In the genomic region with DNA sequence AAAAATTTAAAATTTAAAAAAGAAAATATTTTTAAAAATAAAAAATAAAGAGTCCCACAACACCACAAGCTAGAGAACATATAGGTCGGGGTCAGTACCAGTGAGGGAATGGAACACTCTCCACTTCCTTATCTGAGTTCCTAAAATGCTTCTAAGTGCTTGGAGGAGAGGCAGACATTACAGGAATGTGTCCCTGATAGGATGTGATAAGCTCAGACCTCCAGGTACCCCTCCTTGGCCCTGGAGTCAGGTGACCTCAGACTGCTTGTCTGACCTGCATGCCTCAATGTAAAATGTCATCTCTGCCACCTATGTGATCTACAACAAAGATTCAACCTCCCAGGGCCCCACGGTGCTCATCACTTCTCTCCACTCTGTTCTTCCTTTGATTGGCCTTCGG, we compare ENCODE assay signal across 23 cellular contexts. TPM values are rescaled to one million over a fixed set of nuclear protein-coding genes. Genes with fewer than 3 reads are reported as not detected.
DNase-seq lines count a peak whose midpoint lies in the region; ATAC-seq and TF ChIP-seq lines count a peak whose summit lies in the region.
"Had no signal": no experiment of that assay in that cellular context is flagged by ENCODE, and none has a peak within 500 bp of the region (broad histone marks: within the 10 kb centered on the region; RNA-seq: fewer than 3 reads in every experiment).

No MANE protein-coding gene starts in this region.

- peak overlapping the region; percentile 99 for H3K4me2 ChIP-seq in neural progenitor cell

- H3K4me3 Mint-ChIP-seq in activated T-cell treated with anti-CD3 and anti-CD28 coated beads, Interleukin-2, amount 50 U/mL, for 72 hours: peak overlapping the region; percentile 3 to 7
- H3K4me3 Mint-ChIP-seq in WTC11 (peak overlapping the region; percentile 99), neural progenitor cell (no peak overlapping the region)
- H3K4me3 Mint-ChIP-seq: natural killer cell treated with Interleukin-12 subunit alpha and Interleukin-12 subunit beta and Interleukin-15 and Interleukin-18, amount 100 ng/mL, for 72 hours had no signal

- ATAC-seq in activated T-cell treated with anti-CD3 and anti-CD28 coated beads, Interleukin-2, amount 50 U/mL, for 72 hours (replicated peaks in 1 of 2): no peak
- ATAC-seq in WTC11: no peak
- ATAC-seq: HCT116; natural killer cell treated with Interleukin-12 subunit alpha and Interleukin-12 subunit beta and Interleukin-15 and Interleukin-18, amount 100 ng/mL, for 72 hours; stimulated activated naive CD8-positive, alpha-beta T cell treated with anti-CD3 and anti-CD28 coated beads, Interleukin-15, Interleukin-2, amounts not matched to agents 100 U/mL and 50 U/mL, for 24 hours had no signal

- H2AFZ ChIP-seq in neural progenitor cell (replicated peaks): no peak overlapping the region

- H3K4me3 ChIP-seq in iPS-18a (ENCODE audit: low read length) (peak overlapping the region; percentile 84), neural progenitor cell (peak overlapping the region; percentile 66), foreskin fibroblast (ENCODE audit: low read depth in 1 of 2, low read length in 2 of 2) (no peak overlapping the region)
- H3K4me3 ChIP-seq: prostate gland, upper lobe of left lung had no signal

- H3K27ac Mint-ChIP-seq in activated T-cell treated with anti-CD3 and anti-CD28 coated beads, Interleukin-2, amount 50 U/mL, for 72 hours: no peak overlapping the region
- H3K27ac Mint-ChIP-seq in WTC11 (peak overlapping the region; percentile 93), neural progenitor cell (no peak overlapping the region)
- H3K27ac Mint-ChIP-seq: natural killer cell treated with Interleukin-12 subunit alpha and Interleukin-12 subunit beta and Interleukin-15 and Interleukin-18, amount 100 ng/mL, for 72 hours had no signal

- DNase-seq in activated T-cell treated with anti-CD3 and anti-CD28 coated beads, Interleukin-2, amount 50 U/mL, for 72 hours: no peak
- no peak for DNase-seq in activated T-cell treated with anti-CD3 and anti-CD28 coated beads, Interleukin-2, amount 50 U/mL, for 1 hour
- DNase-seq in WTC11 (ENCODE audit: low spot score): no peak
- DNase-seq in neural progenitor cell (ENCODE audit: low spot score): no peak
- DNase-seq in NCI-H1105 (lab: John Stamatoyannopoulos, UW): no peak
- no peak for DNase-seq in foreskin fibroblast
- no peak for DNase-seq in ureter (ENCODE audit: low spot score)
- DNase-seq: activated CD4-positive, alpha-beta T cell treated with anti-CD3 and anti-CD28 coated beads for 4 hours; AML-193; COR-L47; cortex of kidney; head of caudate nucleus; NCI-H1417; NCI-H510A; stimulated activated CD4-positive, alpha-beta T cell treated with anti-CD3 and anti-CD28 coated beads, Interleukin-2, amount 100 ng/mL, for 24 hours; stimulated activated naive CD8-positive, alpha-beta T cell treated with anti-CD3 and anti-CD28 coated beads, Interleukin-15, Interleukin-2, amounts not matched to agents 100 U/mL and 50 U/mL, for 24 hours; upper lobe of left lung had no signal

- peaks cover 21% of the 10 kb centered on the region for H4K20me1 ChIP-seq in neural progenitor cell (ENCODE audit: low read depth)

- peaks cover 26% of the 10 kb centered on the region for H3F3A ChIP-seq in neural progenitor cell (ENCODE audit: low read depth)

- POLR2A ChIA-PET in WTC11 (lab: Charles Lee): no interaction called here

- no peak for TF ChIP-seq CTCF in WTC11 (IDR thresholded peaks at IDR 0.05)
- TF ChIP-seq CTCF in neural progenitor cell (IDR thresholded peaks at IDR 0.05): no peak
- no peak for TF ChIP-seq CTCF in foreskin fibroblast (IDR thresholded peaks at IDR 0.05; ENCODE audit: low read depth, low read length)

- H3K4me1 Mint-ChIP-seq in activated T-cell treated with anti-CD3 and anti-CD28 coated beads, Interleukin-2, amount 50 U/mL, for 72 hours (ENCODE audit: low read depth): peaks cover 38% of the 10 kb centered on the region
- H3K4me1 Mint-ChIP-seq in WTC11 (peaks cover 49% of the 10 kb centered on the region), neural progenitor cell (peaks cover 15% of the 10 kb centered on the region)

- no peaks in the 10 kb centered on the region for H3K27me3 Mint-ChIP-seq in activated T-cell treated with anti-CD3 and anti-CD28 coated beads, Interleukin-2, amount 50 U/mL, for 72 hours (ENCODE audit: low read depth)
- no peaks in the 10 kb centered on the region for H3K27me3 Mint-ChIP-seq in WTC11 (ENCODE audit: low read depth)
- peaks cover 11% of the 10 kb centered on the region for H3K27me3 Mint-ChIP-seq in neural progenitor cell (ENCODE audit: insufficient read depth, low read depth)
- H3K27me3 Mint-ChIP-seq: natural killer cell treated with Interleukin-12 subunit alpha and Interleukin-12 subunit beta and Interleukin-15 and Interleukin-18, amount 100 ng/mL, for 72 hours had no signal

- no peaks in the 10 kb centered on the region for H3K27me3 ChIP-seq in iPS-18a (ENCODE audit: control insufficient read depth, insufficient read depth, low read length)
- H3K27me3 ChIP-seq in neural progenitor cell: no peaks in the 10 kb centered on the region
- H3K27me3 ChIP-seq: upper lobe of left lung had no signal

- H3K27ac ChIP-seq in iPS-18a (ENCODE audit: low read length) (no peak overlapping the region), neural progenitor cell (no peak overlapping the region)
- H3K27ac ChIP-seq: 22Rv1, prostate gland, RWPE1, upper lobe of left lung had no signal

- H3K9me3 Mint-ChIP-seq in activated T-cell treated with anti-CD3 and anti-CD28 coated beads, Interleukin-2, amount 50 U/mL, for 72 hours: peaks cover 12 to 23% of the 10 kb centered on the region in 2 donors
- H3K9me3 Mint-ChIP-seq in WTC11 (no peaks in the 10 kb centered on the region), neural progenitor cell (peaks cover 72% of the 10 kb centered on the region)

- H3K36me3 ChIP-seq in iPS-18a (ENCODE audit: control insufficient read depth, low read depth, low read length): peaks cover 23% of the 10 kb centered on the region
- H3K36me3 ChIP-seq in neural progenitor cell: peaks cover 8% of the 10 kb centered on the region
- H3K36me3 ChIP-seq: prostate gland had no signal

- CTCF ChIA-PET in WTC11 (lab: Charles Lee): no interaction called here

- peaks cover 28 to 70% of the 10 kb centered on the region in 2 donors for H3K36me3 Mint-ChIP-seq in activated T-cell treated with anti-CD3 and anti-CD28 coated beads, Interleukin-2, amount 50 U/mL, for 72 hours (ENCODE audit: insufficient read depth in 2 of 2)
- peaks cover 51% of the 10 kb centered on the region for H3K36me3 Mint-ChIP-seq in WTC11
- H3K36me3 Mint-ChIP-seq in neural progenitor cell: peaks cover 61% of the 10 kb centered on the region

- peaks cover 64% of the 10 kb centered on the region for H3K79me2 ChIP-seq in neural progenitor cell (ENCODE audit: low read depth)

- peak overlapping the region; percentile 29 for H3K9ac ChIP-seq in iPS-18a (ENCODE audit: low read length)
- no peak overlapping the region for H3K9ac ChIP-seq in neural progenitor cell

- H3K9me3 ChIP-seq in iPS-18a (ENCODE audit: control insufficient read depth, low read depth, low read length): no peaks in the 10 kb centered on the region
- H3K9me3 ChIP-seq in neural progenitor cell (ENCODE audit: low read depth): no peaks in the 10 kb centered on the region
- H3K9me3 ChIP-seq: prostate gland had no signal

- H3K4me1 ChIP-seq in iPS-18a (ENCODE audit: control insufficient read depth, low read depth, low read length) (peaks cover 12% of the 10 kb centered on the region), neural progenitor cell (peaks cover 11% of the 10 kb centered on the region)
- H3K4me1 ChIP-seq: prostate gland had no signal

TF ChIP-seq in WTC11, 78 proteins besides CTCF, POLR2A, EP300 and RAD21 (continues in another document):
- TF ChIP-seq, protein P1, sequence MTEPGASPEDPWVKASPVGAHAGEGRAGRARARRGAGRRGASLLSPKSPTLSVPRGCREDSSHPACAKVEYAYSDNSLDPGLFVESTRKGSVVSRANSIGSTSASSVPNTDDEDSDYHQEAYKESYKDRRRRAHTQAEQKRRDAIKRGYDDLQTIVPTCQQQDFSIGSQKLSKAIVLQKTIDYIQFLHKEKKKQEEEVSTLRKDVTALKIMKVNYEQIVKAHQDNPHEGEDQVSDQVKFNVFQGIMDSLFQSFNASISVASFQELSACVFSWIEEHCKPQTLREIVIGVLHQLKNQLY (CRISPR knock-in tag; IDR thresholded peaks at IDR 0.05): no peak

RNA-seq across cellular contexts. Expression of a gene that starts 2.8 kb away (rescaled TPM):
- 10 to 100 TPM; 16.1 to 21.4 TPM for total RNA-seq in activated T-cell treated with anti-CD3 and anti-CD28 coated beads, Interleukin-2, amount 50 U/mL, for 72 hours
- total RNA-seq in WTC11 (2021) (60.7 to 80.8 TPM (median 77.8 TPM) in 3 replicates), neural progenitor cell (ENCODE audit: low replicate concordance) (30.7 and 33.0 TPM in 2 replicates), ureter (51.7 TPM)

RNA-seq across cellular contexts. Expression of a gene that starts 30.3 kb away (rescaled TPM):
- total RNA-seq in activated T-cell treated with anti-CD3 and anti-CD28 coated beads, Interleukin-2, amount 50 U/mL, for 72 hours: 10 to 100 TPM; 12.6 to 13.8 TPM
- 21.4 to 22.6 TPM (median 21.5 TPM) in 3 replicates for total RNA-seq in WTC11 (2021)
- total RNA-seq in neural progenitor cell (ENCODE audit: low replicate concordance): 20.6 and 27.2 TPM in 2 replicates
- total RNA-seq in ureter: 27.1 TPM

RNA-seq across cellular contexts. Expression of a gene that starts 36.4 kb away (rescaled TPM):
- 10 to 100 TPM; 31.5 to 32.5 TPM for total RNA-seq in activated T-cell treated with anti-CD3 and anti-CD28 coated beads, Interleukin-2, amount 50 U/mL, for 72 hours
- total RNA-seq in WTC11 (2021) (46.6 to 57.0 TPM (median 47.0 TPM) in 3 replicates), neural progenitor cell (ENCODE audit: low replicate concordance) (30.4 and 48.2 TPM in 2 replicates), ureter (60.2 TPM)

RNA-seq across cellular contexts. Expression of a gene that starts 49.2 kb away (rescaled TPM):
- total RNA-seq in activated T-cell treated with anti-CD3 and anti-CD28 coated beads, Interleukin-2, amount 50 U/mL, for 72 hours: 1 to 10 TPM; 3.4 to 8.0 TPM
- total RNA-seq in WTC11 (2021) (19.6 to 21.1 TPM (median 20.8 TPM) in 3 replicates), neural progenitor cell (ENCODE audit: low replicate concordance) (25.9 and 43.0 TPM in 2 replicates), ureter (12.1 TPM)

RNA-seq across cellular contexts. Expression of a gene that starts 55.9 kb away (rescaled TPM):
- total RNA-seq in activated T-cell treated with anti-CD3 and anti-CD28 coated beads, Interleukin-2, amount 50 U/mL, for 72 hours: 10 to 100 TPM; 16.8 to 18.0 TPM
- total RNA-seq in WTC11 (2021): 39.9 to 43.2 TPM (median 41.7 TPM) in 3 replicates
- total RNA-seq in neural progenitor cell (ENCODE audit: low replicate concordance): 16.4 and 24.7 TPM in 2 replicates
- total RNA-seq in ureter: 38.3 TPM

Comparison
In these comparisons a context has a peak if more than half of its experiments do, and no peak if none do; other contexts are left out.
1. H3K4me3 ChIP-seq: peak in iPS-18a (single experiment) and neural progenitor cell (single experiment); none in foreskin fibroblast (0 of 2).